Comparison of ENCODE assay signal across 23 cellular contexts in the genomic region with DNA sequence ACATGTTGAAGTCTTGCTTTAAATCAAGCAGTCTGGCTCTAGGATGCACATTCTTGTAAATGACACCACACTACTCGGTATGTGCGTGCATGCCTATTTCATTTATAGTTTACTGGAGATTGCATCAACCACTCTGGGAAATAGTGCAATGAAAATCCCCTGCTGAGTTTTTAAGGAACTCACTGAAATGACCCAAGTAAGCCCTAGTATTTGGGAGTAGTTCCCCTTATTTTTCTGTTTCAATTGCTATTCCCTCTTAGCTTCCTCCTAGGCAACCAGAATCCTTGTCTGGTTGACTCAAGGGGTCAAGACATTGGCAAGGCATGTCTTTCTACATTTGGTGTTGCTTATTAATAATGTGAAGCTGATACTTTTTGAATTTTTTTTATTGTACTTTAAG.
A peak's percentile ranks its signal among the peaks of the same experiment; 100 is the strongest.
DNase-seq lines count a peak whose midpoint lies in the region; ATAC-seq, FAIRE-seq and TF ChIP-seq lines count a peak whose summit lies in the region.
"Had no signal": no experiment of that assay in that cellular context is flagged by ENCODE, and none has a peak within 500 bp of the region (broad histone marks: within the 10 kb centered on the region; RNA-seq: fewer than 3 reads in every experiment).

No MANE protein-coding gene starts in this region.

- peaks cover 8% of the 10 kb centered on the region for H3K27me3 Mint-ChIP-seq in astrocyte (ENCODE audit: low read depth, unreplicated experiment)
- peaks cover 4% of the 10 kb centered on the region for H3K27me3 Mint-ChIP-seq in Caco-2 (ENCODE audit: insufficient read depth, unreplicated experiment)
- H3K27me3 Mint-ChIP-seq: CD4-positive, CD25-positive, alpha-beta regulatory T cell had no signal

- H3K27ac ChIP-seq in astrocyte (ENCODE audit: low read depth, low read length) = no peak overlapping the region
- H3K27ac ChIP-seq in upper lobe of right lung = no peak overlapping the region

- H3K4me1 Mint-ChIP-seq in astrocyte (ENCODE audit: low read depth, unreplicated experiment) (no peaks in the 10 kb centered on the region), Caco-2 (ENCODE audit: low read depth, unreplicated experiment) (no peaks in the 10 kb centered on the region)
- H3K4me1 Mint-ChIP-seq: CD4-positive, CD25-positive, alpha-beta regulatory T cell; CD8-positive, alpha-beta memory T cell had no signal

- H3K36me3 ChIP-seq in astrocyte (ENCODE audit: insufficient read depth, low read length) = no peaks in the 10 kb centered on the region
- H3K36me3 ChIP-seq in Caco-2 (ENCODE audit: control insufficient read depth, insufficient read depth, low read length) = no peaks in the 10 kb centered on the region
- no peaks in the 10 kb centered on the region for H3K36me3 ChIP-seq in upper lobe of right lung
- H3K36me3 ChIP-seq: BE2C had no signal

- POLR2A ChIA-PET in Caco-2 (lab: Charles Lee) = no interaction called here

- H3K9me3 ChIP-seq in astrocyte (ENCODE audit: insufficient read depth, low read depth, low read length) (peaks cover 6% of the 10 kb centered on the region), Caco-2 (no peaks in the 10 kb centered on the region), upper lobe of right lung (no peaks in the 10 kb centered on the region)
- H3K9me3 ChIP-seq: BE2C had no signal

- H3K27me3 ChIP-seq in astrocyte (ENCODE audit: insufficient read depth, low read length) (no peaks in the 10 kb centered on the region), Caco-2 (replicated peaks; ENCODE audit: control insufficient read depth, insufficient read depth, low read length) (no peaks in the 10 kb centered on the region), upper lobe of right lung (no peaks in the 10 kb centered on the region)
- H3K27me3 ChIP-seq: BE2C had no signal

- H3K4me3 ChIP-seq in astrocyte (ENCODE audit: insufficient read depth, low read depth, low read length) (no peak overlapping the region), Caco-2 (ENCODE audit: low read depth, low read length) (no peak overlapping the region), upper lobe of right lung (no peak overlapping the region)

- H3K36me3 Mint-ChIP-seq in astrocyte (ENCODE audit: low read depth, unreplicated experiment) (no peaks in the 10 kb centered on the region), Caco-2 (ENCODE audit: insufficient read depth, unreplicated experiment) (no peaks in the 10 kb centered on the region)
- H3K36me3 Mint-ChIP-seq: CD4-positive, CD25-positive, alpha-beta regulatory T cell; CD8-positive, alpha-beta memory T cell had no signal

- TF ChIP-seq CTCF in astrocyte (IDR thresholded peaks at IDR 0.05; ENCODE audit: insufficient read depth, low read depth, low read length) (no peak), Caco-2 (IDR thresholded peaks at IDR 0.05; ENCODE audit: insufficient read depth in 1 of 2, low read depth in 1 of 2, low read length in 1 of 2, severe bottlenecking in 1 of 2, unreplicated experiment in 1 of 2) (no peak), upper lobe of right lung (IDR thresholded peaks at IDR 0.05) (no peak)

- H3K27ac Mint-ChIP-seq in astrocyte (ENCODE audit: unreplicated experiment) (peak overlapping the region; percentile 23), Caco-2 (ENCODE audit: unreplicated experiment) (no peak overlapping the region)
- H3K27ac Mint-ChIP-seq: CD4-positive, CD25-positive, alpha-beta regulatory T cell; CD8-positive, alpha-beta memory T cell; HFFc6 had no signal

- no peak for FAIRE-seq in astrocyte (lab: Jason Lieb, UNC)
- FAIRE-seq: D721Med, G401.6, GM12891, GM18507, HTR-8/SVneo had no signal

- DNase-seq in MV-4-11 (lab: John Stamatoyannopoulos, UW) (peak; percentile 72), SIG-M5 (lab: John Stamatoyannopoulos, UW) (peak; percentile 64), astrocyte (ENCODE audit: low read depth) (no peak), pons (ENCODE audit: low spot score) (peak; percentile 2), Caco-2 (no peak), NCI-H2227 treated with DMSO at 0.1 percent for 48 hours (lab: John Stamatoyannopoulos, UW) (no peak), upper lobe of right lung (no peak)
- no peak for DNase-seq in activated naive CD4-positive, alpha-beta T cell treated with anti-CD3 and anti-CD28 coated beads, Interleukin-2, amount 50 U/mL, for 16 hours
- DNase-seq: BE2C; C1 segment of cervical spinal cord; CD4-positive, CD25-positive, alpha-beta regulatory T cell; CD8-positive, alpha-beta memory T cell; COR-L47; GOT3; H7; HFFc6; IMR-90 had no signal

- no peak overlapping the region for H3K4me2 ChIP-seq in astrocyte (ENCODE audit: low read length)

- no peaks in the 10 kb centered on the region for H4K20me1 ChIP-seq in astrocyte (ENCODE audit: insufficient read depth, low read length)

- CTCF ChIA-PET in Caco-2 (lab: Charles Lee) = no interaction called here

- H3K9me3 Mint-ChIP-seq in astrocyte (ENCODE audit: unreplicated experiment) = no peaks in the 10 kb centered on the region
- no peaks in the 10 kb centered on the region for H3K9me3 Mint-ChIP-seq in Caco-2 (ENCODE audit: unreplicated experiment)

- H3K79me2 ChIP-seq in astrocyte (ENCODE audit: insufficient read depth, low read length) = no peaks in the 10 kb centered on the region

- no TSS peak for BruUV-seq in Caco-2 (replicated peaks; lab: Mats Ljungman, UMichigan)

- H2AFZ ChIP-seq in astrocyte (ENCODE audit: low read depth, low read length) = no peak overlapping the region

- H3K4me3 Mint-ChIP-seq in astrocyte (ENCODE audit: unreplicated experiment) = no peak overlapping the region
- H3K4me3 Mint-ChIP-seq in Caco-2 (ENCODE audit: unreplicated experiment) = no peak overlapping the region
- H3K4me3 Mint-ChIP-seq: CD4-positive, CD25-positive, alpha-beta regulatory T cell; CD8-positive, alpha-beta memory T cell; HFFc6 had no signal

- no peaks in the 10 kb centered on the region for H3K4me1 ChIP-seq in astrocyte (ENCODE audit: insufficient read depth, low read length)
- no peaks in the 10 kb centered on the region for H3K4me1 ChIP-seq in Caco-2
- H3K4me1 ChIP-seq in upper lobe of right lung = no peaks in the 10 kb centered on the region
- H3K4me1 ChIP-seq: BE2C had no signal

- no peak overlapping the region for H3K9ac ChIP-seq in astrocyte (ENCODE audit: low read length)

- ATAC-seq in upper lobe of right lung = no peak
- ATAC-seq: HCT116 had no signal

- intact Hi-C loops in Caco-2 (cut with micrococcal nuclease; ENCODE audit: unreplicated experiment) (no loop called here), upper lobe of right lung (cut with DNase I) (no loop called here)

Comparison
In these comparisons a context has a peak if more than half of its experiments do, and no peak if none do; other contexts are left out.
1. DNase-seq: peak in MV-4-11 (single experiment), SIG-M5 (single experiment) and pons (single experiment); none in astrocyte (single experiment), Caco-2 (0 of 2), NCI-H2227 treated with DMSO at 0.1 percent for 48 hours (single experiment), activated naive CD4-positive, alpha-beta T cell treated with anti-CD3 and anti-CD28 coated beads, Interleukin-2, amount 50 U/mL, for 16 hours (single experiment) and upper lobe of right lung (single experiment).